ENCODE assay signal across 9 cellular contexts in the genomic region with DNA sequence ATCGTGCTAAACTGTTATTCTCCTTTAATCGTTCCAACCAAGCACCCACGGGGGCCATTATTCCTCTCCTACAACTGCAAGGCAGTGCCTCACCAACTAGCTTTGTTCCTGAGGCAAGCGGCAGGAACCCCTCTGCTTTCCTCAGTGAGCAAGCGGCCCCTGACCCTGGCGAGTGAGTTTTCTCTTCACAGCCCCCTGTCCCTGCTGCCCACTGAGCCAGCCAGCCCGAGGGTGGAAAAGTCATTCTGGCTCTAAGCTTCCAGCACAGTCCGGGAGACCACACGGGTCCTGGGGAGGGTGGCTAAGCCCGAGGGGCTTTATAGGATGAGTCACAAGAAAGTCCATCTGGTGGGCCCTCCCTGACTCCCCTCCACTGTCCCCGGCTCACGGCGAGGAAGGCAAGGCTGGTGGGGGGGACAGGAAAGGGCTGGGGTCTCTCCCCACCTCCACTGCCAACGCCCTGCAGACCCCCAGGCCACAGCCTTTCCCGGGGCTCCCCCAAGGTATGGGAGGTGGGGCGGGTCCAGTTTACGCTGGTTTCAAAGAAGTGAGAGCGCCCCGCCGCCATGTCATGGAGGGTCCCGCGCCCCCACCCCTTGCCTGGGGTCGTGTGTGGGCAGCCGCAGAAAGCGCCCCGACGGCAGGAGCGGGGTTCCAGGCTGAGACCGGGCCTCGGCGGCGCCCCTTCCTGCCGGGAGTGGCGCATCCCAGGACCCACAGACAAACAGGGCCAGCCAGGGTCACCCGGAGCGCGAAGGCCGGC. TPM values are rescaled to one million over a fixed set of nuclear protein-coding genes. Genes with fewer than 3 reads are reported as not detected.
A peak's percentile ranks its signal among the peaks of the same experiment; 100 is the strongest.
DNase-seq lines count a peak whose midpoint lies in the region; ATAC-seq and TF ChIP-seq lines count a peak whose summit lies in the region.
"Had no signal": no experiment of that assay in that cellular context is flagged by ENCODE, and none has a peak within 500 bp of the region (broad histone marks: within the 10 kb centered on the region; RNA-seq: fewer than 3 reads in every experiment).

No MANE protein-coding gene starts in this region.

- H3K79me2 ChIP-seq in DND-41 (ENCODE audit: insufficient read depth, low read length) = peaks cover 56% of the 10 kb centered on the region

- H3K4me1 ChIP-seq in DND-41 (ENCODE audit: insufficient read depth, low read length) (peaks cover 40% of the 10 kb centered on the region), thyroid gland (peaks cover 20 to 48% of the 10 kb centered on the region in 2 donors)

- ATAC-seq in DND-41 (ENCODE audit: insufficient read depth, low read depth) (no peak), HG02973 (IDR thresholded peaks at IDR 0.05; ENCODE audit: unreplicated experiment) (peak; percentile 2), GM18502 (IDR thresholded peaks at IDR 0.05; ENCODE audit: poor library complexity, unreplicated experiment) (no peak), HG03378 (IDR thresholded peaks at IDR 0.05; ENCODE audit: unreplicated experiment) (no peak)

- peaks cover 52% of the 10 kb centered on the region for H3K36me3 ChIP-seq in DND-41 (ENCODE audit: insufficient read depth, low read length)
- H3K36me3 ChIP-seq in thyroid gland = peaks cover 20 to 22% of the 10 kb centered on the region in 2 donors

- peak overlapping the region; percentile 99 to 100 for H3K4me3 ChIP-seq in DND-41 (ENCODE audit: low read depth in 1 of 2, low read length in 2 of 2)
- peak overlapping the region; percentile 78 to 100 (median 99) for H3K4me3 ChIP-seq in thyroid gland (replicated peaks in 1 of 3)

- no peak for TF ChIP-seq POLR2A in thyroid gland (IDR thresholded peaks at IDR 0.05)

- H3K27ac ChIP-seq in DND-41 (ENCODE audit: low read length) = peak overlapping the region; percentile 95
- H3K27ac ChIP-seq in adipose tissue (ENCODE audit: low read depth, low read length) = peak overlapping the region; percentile 82
- H3K27ac ChIP-seq in layer of hippocampus (ENCODE audit: low read depth, low read length) = peak overlapping the region; percentile 98
- H3K27ac ChIP-seq in thyroid gland = peak overlapping the region; percentile 77 to 83 (median 80)

- DNase-seq in DND-41 (peak; percentile 24), thyroid gland (no peak), KBM-7 (no peak)

- intact Hi-C loops in thyroid gland (cut with DNase I) = no loop called here

- no peaks in the 10 kb centered on the region for H3K27me3 ChIP-seq in DND-41 (ENCODE audit: insufficient read depth, low read length, poor library complexity)
- H3K27me3 ChIP-seq in layer of hippocampus (ENCODE audit: control insufficient read depth, insufficient read depth, low read length) = peaks cover 10% of the 10 kb centered on the region
- peaks cover 10% of the 10 kb centered on the region for H3K27me3 ChIP-seq in thyroid gland

- peaks cover 45% of the 10 kb centered on the region for H4K20me1 ChIP-seq in DND-41 (ENCODE audit: insufficient read depth, low read length)

- TF ChIP-seq CTCF in DND-41 (IDR thresholded peaks at IDR 0.05; ENCODE audit: borderline replicate concordance, extremely low read depth, low read length, poor library complexity, severe bottlenecking) (no peak), thyroid gland (IDR thresholded peaks at IDR 0.05) (no peak)

- H3K9me3 ChIP-seq in DND-41 (ENCODE audit: insufficient read depth, low read length, severe bottlenecking) = no peaks in the 10 kb centered on the region
- no peaks in the 10 kb centered on the region for H3K9me3 ChIP-seq in thyroid gland

- in situ Hi-C loops in KBM-7 (cut with MboI; ENCODE audit: low pct_unique_long_range_greater_than_20kb, low sequenced_read_pairs) = no loop called here

- peak overlapping the region; percentile 100 for H3K9ac ChIP-seq in DND-41 (ENCODE audit: low read depth, low read length)

- H2AFZ ChIP-seq in DND-41 (ENCODE audit: low read depth, low read length) = peak overlapping the region; percentile 92

- peak overlapping the region; percentile 78 for H3K4me2 ChIP-seq in DND-41 (ENCODE audit: insufficient read depth, low read length)

- 0 to 4% (median 2%) methylated on average over 32 to 38 of the region's 38 CpGs for WGBS in adipose tissue, 3 donors
- WGBS in thyroid gland, 2 donors = 3 to 14% methylated on average over 10 to 23 of the region's 38 CpGs

RNA-seq across cellular contexts. Expression of gene CPLX1, which starts 45.0 kb away (rescaled TPM):
- polyA plus RNA-seq in adipose tissue = 10 to 100 TPM in 1 of 3 donors, 1 to 10 TPM in 2; 1.2 to 12.7 (median 2.4) TPM
- total RNA-seq in thyroid gland = 1 to 10 TPM in 2 of 4 donors, under 1 TPM in 1, not detected in 1; 0.75 to 3.2 (median 1.4) TPM
- total RNA-seq: M059J had no signal
